14 cellular contexts compared by ENCODE assay signal in the genomic region with DNA sequence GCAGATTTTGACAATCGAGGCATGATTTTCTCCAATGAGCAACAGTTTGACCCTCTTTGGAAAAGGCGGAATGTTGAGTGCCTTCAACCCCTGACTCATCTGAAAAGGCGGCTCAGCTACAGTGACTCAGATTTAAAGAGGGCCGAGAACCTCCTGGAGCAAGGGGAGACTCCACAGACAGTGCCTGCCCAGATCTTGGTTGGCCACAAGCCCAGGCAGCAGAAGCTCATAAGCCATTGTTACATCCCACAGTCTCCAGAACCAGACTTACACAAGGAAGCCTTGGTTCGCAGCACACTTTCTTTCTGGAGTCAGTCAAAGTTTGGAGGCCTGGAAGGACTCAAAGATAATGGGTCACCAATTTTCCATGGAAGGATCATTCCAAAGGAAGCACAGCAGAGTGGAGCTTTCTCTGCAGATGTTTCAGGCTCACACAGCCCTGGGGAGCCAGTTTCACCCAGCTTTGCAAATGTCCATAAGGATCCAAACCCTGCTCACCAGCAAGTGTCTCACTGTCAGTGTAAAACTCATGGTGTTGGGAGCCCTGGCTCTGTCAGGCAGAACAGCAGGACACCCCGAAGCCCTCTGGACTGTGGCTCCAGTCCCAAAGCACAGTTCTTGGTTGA. TPM values are rescaled to one million over a fixed set of nuclear protein-coding genes. Genes with fewer than 3 reads are reported as not detected.
DNase-seq lines count a peak whose midpoint lies in the region; FAIRE-seq and TF ChIP-seq lines count a peak whose summit lies in the region.
"Had no signal": no experiment of that assay in that cellular context is flagged by ENCODE, and none has a peak within 500 bp of the region (broad histone marks: within the 10 kb centered on the region; RNA-seq: fewer than 3 reads in every experiment).

No MANE protein-coding gene starts in this region.

- peaks cover 12% of the 10 kb centered on the region for H3K4me1 Mint-ChIP-seq in activated naive CD8-positive, alpha-beta T cell treated with anti-CD3 and anti-CD28 coated beads for 36 hours
- H3K4me1 Mint-ChIP-seq: T-helper 17 cell had no signal

- H3K9me3 Mint-ChIP-seq in activated naive CD8-positive, alpha-beta T cell treated with anti-CD3 and anti-CD28 coated beads for 36 hours = no peaks in the 10 kb centered on the region
- H3K9me3 Mint-ChIP-seq: CD8-positive, alpha-beta memory T cell had no signal

- H3K27me3 ChIP-seq in HAP-1 (ENCODE audit: low read depth) = no peaks in the 10 kb centered on the region

- no peak overlapping the region for H3K4me3 ChIP-seq in choroid plexus epithelial cell (ENCODE audit: low read depth, low read length)
- no peak overlapping the region for H3K4me3 ChIP-seq in HAP-1

- in situ Hi-C loops in HAP-1 (cut with MboI; ENCODE audit: low sequenced_read_pairs) = no loop called here

- H3K4me1 ChIP-seq in HAP-1 = peaks cover under 1% of the 10 kb centered on the region

- DNase-seq in AG09319 (ENCODE audit: extremely low read depth, low read depth) = peak; percentile 61
- peak; percentile 89 for DNase-seq in NCI-H226
- peak; percentile 93 for DNase-seq in choroid plexus epithelial cell (ENCODE audit: low read depth)
- peak; percentile 63 for DNase-seq in myocyte (ENCODE audit: low read depth)
- no peak for DNase-seq in activated naive CD8-positive, alpha-beta T cell treated with anti-CD3 and anti-CD28 coated beads for 36 hours
- DNase-seq in NCI-H2029 treated with DMSO at 0.1 percent for 48 hours (lab: John Stamatoyannopoulos, UW) = no peak
- DNase-seq in HAP-1 (ENCODE audit: low spot score in 2 of 2) = no peak
- no peak for DNase-seq in D721Med (ENCODE audit: insufficient read length, low spot score)
- DNase-seq: CD8-positive, alpha-beta memory T cell; NCI-H1694; stimulated activated naive CD4-positive, alpha-beta T cell treated with Interleukin-2 at 50 U/mL for 16 hours; T-helper 17 cell had no signal

- FAIRE-seq in D721Med (lab: Jason Lieb, UNC) = no peak
- FAIRE-seq: islet of Langerhans had no signal

- no peak overlapping the region for H3K27ac Mint-ChIP-seq in activated naive CD8-positive, alpha-beta T cell treated with anti-CD3 and anti-CD28 coated beads for 36 hours
- H3K27ac Mint-ChIP-seq: activated naive CD8-positive, alpha-beta T cell; CD8-positive, alpha-beta memory T cell; T-helper 17 cell had no signal

- peaks cover 12% of the 10 kb centered on the region for H3K36me3 Mint-ChIP-seq in activated naive CD8-positive, alpha-beta T cell treated with anti-CD3 and anti-CD28 coated beads for 36 hours

- no peak overlapping the region for H3K4me3 Mint-ChIP-seq in activated naive CD8-positive, alpha-beta T cell treated with anti-CD3 and anti-CD28 coated beads for 36 hours
- H3K4me3 Mint-ChIP-seq: activated naive CD8-positive, alpha-beta T cell; CD8-positive, alpha-beta memory T cell; T-helper 17 cell had no signal

- no peaks in the 10 kb centered on the region for H3K27me3 Mint-ChIP-seq in activated naive CD8-positive, alpha-beta T cell treated with anti-CD3 and anti-CD28 coated beads for 36 hours
- H3K27me3 Mint-ChIP-seq: activated naive CD8-positive, alpha-beta T cell; CD8-positive, alpha-beta memory T cell; T-helper 17 cell had no signal

- H3K36me3 ChIP-seq in HAP-1 (replicated peaks) = no peaks in the 10 kb centered on the region

- TF ChIP-seq CTCF in AG09319 (IDR thresholded peaks at IDR 0.05; ENCODE audit: low read depth, low read length) = no peak
- no peak for TF ChIP-seq CTCF in choroid plexus epithelial cell (conservative IDR thresholded peaks at IDR 0.05; ENCODE audit: low read depth, low read length)
- no peak for TF ChIP-seq CTCF in D721Med (IDR thresholded peaks at IDR 0.05; ENCODE audit: insufficient read depth, missing control alignments)

- no peaks in the 10 kb centered on the region for H3K9me3 ChIP-seq in HAP-1

RNA-seq across cellular contexts. Expression of a gene that starts 13.6 kb away (rescaled TPM):
- 12.8 and 15.7 TPM in 2 replicates for total RNA-seq in myocyte
- polyA plus RNA-seq in myocyte (2012) = 7.8 TPM
- total RNA-seq in activated naive CD8-positive, alpha-beta T cell treated with anti-CD3 and anti-CD28 coated beads for 36 hours = 1 to 10 TPM; 5.8 to 6.0 TPM

Comparison
In these comparisons a context has a peak if more than half of its experiments do, and no peak if none do; other contexts are left out.
1. DNase-seq: peak in AG09319 (single experiment), NCI-H226 (single experiment), choroid plexus epithelial cell (single experiment) and myocyte (single experiment); none in activated naive CD8-positive, alpha-beta T cell treated with anti-CD3 and anti-CD28 coated beads for 36 hours (single experiment), NCI-H2029 treated with DMSO at 0.1 percent for 48 hours (single experiment), HAP-1 (0 of 2) and D721Med (single experiment).